ENCODE assay signal across 1 cellular context in the genomic region with DNA sequence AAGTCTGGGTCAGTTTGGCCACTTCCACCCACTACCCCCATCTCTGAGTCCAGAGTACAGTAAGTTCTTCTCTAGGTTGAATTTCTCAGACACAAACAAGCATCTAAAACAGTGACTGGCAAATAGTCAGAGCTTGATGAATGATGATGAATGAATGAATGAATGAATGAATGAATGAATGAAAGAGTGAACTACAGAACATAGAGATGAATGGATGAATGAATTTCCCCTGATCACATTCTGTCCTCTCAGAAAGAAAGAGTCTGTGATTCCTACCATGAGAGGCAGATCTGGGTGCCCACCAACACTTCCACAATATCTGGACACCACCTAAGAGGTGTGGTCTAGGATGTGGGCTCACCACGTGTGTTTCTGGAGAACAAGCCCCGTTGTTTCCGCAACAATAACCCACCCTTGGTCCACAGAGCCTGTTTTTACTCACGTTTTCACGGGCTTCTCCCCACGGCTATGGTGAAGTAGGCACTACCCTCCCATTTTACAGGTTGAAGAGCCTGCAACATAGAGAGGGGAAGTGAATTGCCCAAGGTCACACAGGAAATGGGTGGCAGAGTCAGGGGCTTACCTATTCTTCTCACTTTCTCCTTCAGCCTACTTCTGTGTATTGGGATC.
TF ChIP-seq lines count a peak whose summit lies in the region.

No MANE protein-coding gene starts in this region.

TF ChIP-seq in HepG2, 621 proteins besides CTCF, POLR2A, EP300 and RAD21:
- TF ChIP-seq ZNF616 (CRISPR knock-in tag; IDR thresholded peaks at IDR 0.05; ENCODE audit: low read depth): no peak
- no peak for TF ChIP-seq JUND (CRISPR knock-in tag; IDR thresholded peaks at IDR 0.05)
- TF ChIP-seq ZNF24 (IDR thresholded peaks at IDR 0.05): 0 out of 2 replicates have a peak, but pooled peaks have one; percentile 35
